8 cellular contexts compared by ENCODE assay signal in genomic region chr4:145609494-145610427, GRCh38. TPM values are rescaled to one million over a fixed set of nuclear protein-coding genes. Genes with fewer than 3 reads are reported as not detected.
DNase-seq lines count a peak whose midpoint lies in the region; ATAC-seq, FAIRE-seq and TF ChIP-seq lines count a peak whose summit lies in the region.

No MANE protein-coding gene starts in this region.

- H3K4me3 ChIP-seq in HFF-Myc (replicated peaks; ENCODE audit: low read depth, low read length) (no peak overlapping the region), right lobe of liver (no peak overlapping the region)

- CTCF ChIA-PET in activated CD4-positive, alpha-beta T cell treated with anti-CD3 and anti-CD28 coated beads for 36 hours (lab: Charles Lee), result interaction anchor here (0.7 to 2.2 kb wide), 21 partner anchors 8 to 432 kb away, joined by 3 to 36 read pairs (median 3); no protein-coding TSS in a partner anchor

- H3K27ac Mint-ChIP-seq in activated CD4-positive, alpha-beta T cell treated with anti-CD3 and anti-CD28 coated beads for 36 hours, result no peak overlapping the region

- H3K9me3 ChIP-seq in right lobe of liver, result no peaks in the 10 kb centered on the region

- peak; percentile 90 for FAIRE-seq in colon (lab: Jason Lieb, UNC)

- peaks cover 9% of the 10 kb centered on the region for H3K9me3 Mint-ChIP-seq in activated CD4-positive, alpha-beta T cell treated with anti-CD3 and anti-CD28 coated beads for 36 hours (ENCODE audit: low read depth)

- H3K27me3 Mint-ChIP-seq in activated CD4-positive, alpha-beta T cell treated with anti-CD3 and anti-CD28 coated beads for 36 hours, result peaks cover 2% of the 10 kb centered on the region

- H3K4me1 Mint-ChIP-seq in activated CD4-positive, alpha-beta T cell treated with anti-CD3 and anti-CD28 coated beads for 36 hours, result peaks cover 14% of the 10 kb centered on the region

- no peaks in the 10 kb centered on the region for H3K4me1 ChIP-seq in right lobe of liver

- ATAC-seq in activated CD4-positive, alpha-beta T cell treated with anti-CD3 and anti-CD28 coated beads for 36 hours, result peak; percentile 76
- ATAC-seq in right lobe of liver, result peak; percentile 85 to 96 (median 90)

- WGBS in right lobe of liver (ENCODE audit: insufficient coverage, low coverage, low lambda C conversion rate, missing lambda C conversion rate), result 36% methylated on average over 4 of the region's 4 CpGs

- no peaks in the 10 kb centered on the region for H3K36me3 Mint-ChIP-seq in activated CD4-positive, alpha-beta T cell treated with anti-CD3 and anti-CD28 coated beads for 36 hours (ENCODE audit: low read depth)

- no peak for TF ChIP-seq POLR2A in right lobe of liver (IDR thresholded peaks at IDR 0.05)

- no peaks in the 10 kb centered on the region for H3K27me3 ChIP-seq in right lobe of liver

- peak; percentile 65 for TF ChIP-seq CTCF in HFF-Myc (IDR thresholded peaks at IDR 0.05; ENCODE audit: low read depth, low read length, missing control alignments)
- TF ChIP-seq CTCF in right lobe of liver (IDR thresholded peaks at IDR 0.05), result peak; percentile 71 to 84 (median 80)

- DNase-seq in NCI-H2081 (lab: John Stamatoyannopoulos, UW) (peak; percentile 50 to 67), NCI-H2081 treated with DMSO at 0.1 percent for 48 hours (lab: John Stamatoyannopoulos, UW) (no peak), HFF-Myc (ENCODE audit: extremely low read depth, low read depth) (peak; percentile 61), NCI-H2029 (lab: John Stamatoyannopoulos, UW) (peak; percentile 20), right lobe of liver (peak in 1 of 3 donors; percentile 51)
- peak; percentile 82 for DNase-seq in activated CD4-positive, alpha-beta T cell treated with anti-CD3 and anti-CD28 coated beads for 36 hours
- peak; percentile 17 to 49 for DNase-seq in stimulated activated CD8-positive, alpha-beta memory T cell treated with anti-CD3 and anti-CD28 coated beads, Interleukin-2, amount 100 ng/mL, for 48 hours (ENCODE audit: low read depth in 2 of 2)

- H3K27ac ChIP-seq in right lobe of liver, result no peak overlapping the region

- H3K36me3 ChIP-seq in right lobe of liver, result no peaks in the 10 kb centered on the region

- intact Hi-C loops in activated CD4-positive, alpha-beta T cell treated with anti-CD3 and anti-CD28 coated beads for 36 hours (cut with DNase I, micrococcal nuclease), result loop anchor here (1.0 to 10.0 kb wide), 5 partner anchors 53 to 1435 kb away; no protein-coding TSS in a partner anchor
- intact Hi-C loops in right lobe of liver (cut with DNase I), result loop anchor here in 1 of 2 donors (10.0 kb wide), 1 partner anchor 375 kb away; no protein-coding TSS in a partner anchor

- POLR2A ChIA-PET in activated CD4-positive, alpha-beta T cell treated with anti-CD3 and anti-CD28 coated beads for 36 hours (lab: Charles Lee), result interaction anchor here (1.0 kb wide), 1 partner anchor 376 kb away, joined by 4 read pairs; no protein-coding TSS in a partner anchor

- H3K4me3 Mint-ChIP-seq in activated CD4-positive, alpha-beta T cell treated with anti-CD3 and anti-CD28 coated beads for 36 hours, result no peak overlapping the region

RNA-seq across cellular contexts. Expression of gene MMAA, which starts 9.4 kb away (rescaled TPM):
- total RNA-seq in activated CD4-positive, alpha-beta T cell treated with anti-CD3 and anti-CD28 coated beads for 36 hours, result 10 to 100 TPM; 19.2 to 20.8 TPM
- 10 to 100 TPM; 11.4 to 27.1 (median 20.7) TPM for total RNA-seq in right lobe of liver
